24 cellular contexts compared by ENCODE assay signal in genomic region chr21:44529011-44529421, GRCh38. TPM values are rescaled to one million over a fixed set of nuclear protein-coding genes. Genes with fewer than 3 reads are reported as not detected.
"Had no signal": no experiment of that assay in that cellular context is flagged by ENCODE, and none has a peak within 500 bp of the region (broad histone marks: within the 10 kb centered on the region; RNA-seq: fewer than 3 reads in every experiment).

No MANE protein-coding gene starts in this region.

- H3K9me3 Mint-ChIP-seq: stimulated activated naive CD8-positive, alpha-beta T cell treated with anti-CD3 and anti-CD28 coated beads, Interleukin-15, Interleukin-2, amounts not matched to agents 100 ng/mL and 50 ng/mL, for 24 hours had no signal

- DNase-seq: activated CD4-positive, alpha-beta T cell treated with anti-CD3 and anti-CD28 coated beads, Interleukin-2, amount 50 U/mL, for 1 hour; activated gamma-delta T cell treated with Interleukin-2 at 50 U/mL for 16 hours; amygdala; central memory CD4-positive, alpha-beta T cell; effector CD4-positive, alpha-beta T cell; hippocampal formation; midbrain; retina; SIG-M5; stimulated activated CD4-positive, alpha-beta T cell treated with anti-CD3 and anti-CD28 coated beads, Interleukin-4, amount 100 ng/mL, for 4 hours; stimulated activated CD8-positive, alpha-beta memory T cell treated with anti-CD3 and anti-CD28 coated beads, Interleukin-4, amount 100 ng/mL, for 48 hours; testis had no signal

- ATAC-seq: body of pancreas, T-helper 17 cell had no signal

- H3K9me3 ChIP-seq: body of pancreas, esophagus muscularis mucosa, testis had no signal

- H3K4me3 Mint-ChIP-seq: activated naive CD8-positive, alpha-beta T cell; stimulated activated naive CD8-positive, alpha-beta T cell treated with anti-CD3 and anti-CD28 coated beads, Interleukin-15, Interleukin-2, amounts not matched to agents 100 ng/mL and 50 ng/mL, for 24 hours; T-helper 17 cell had no signal

- H3K27me3 ChIP-seq: body of pancreas, testis had no signal

- H3K27me3 Mint-ChIP-seq: activated naive CD8-positive, alpha-beta T cell; stimulated activated naive CD8-positive, alpha-beta T cell treated with anti-CD3 and anti-CD28 coated beads, Interleukin-15, Interleukin-2, amounts not matched to agents 100 ng/mL and 50 ng/mL, for 24 hours had no signal

- H3K27ac ChIP-seq: body of pancreas, coronary artery, esophagus muscularis mucosa, testis had no signal

- H3K4me1 ChIP-seq: body of pancreas, esophagus muscularis mucosa, testis had no signal

- H3K27ac Mint-ChIP-seq: activated naive CD8-positive, alpha-beta T cell; stimulated activated naive CD8-positive, alpha-beta T cell treated with anti-CD3 and anti-CD28 coated beads, Interleukin-15, Interleukin-2, amounts not matched to agents 100 ng/mL and 50 ng/mL, for 24 hours; T-helper 17 cell had no signal

- H3K4me2 ChIP-seq: smooth muscle cell had no signal

- H3K4me3 ChIP-seq: body of pancreas, coronary artery, esophagus muscularis mucosa, lung, smooth muscle cell, testis had no signal

- H3K36me3 Mint-ChIP-seq: activated naive CD8-positive, alpha-beta T cell had no signal

- H3K36me3 ChIP-seq: esophagus muscularis mucosa had no signal

RNA-seq across cellular contexts. Expression of gene KRTAP10-1, which starts 11.0 kb away (rescaled TPM):
- total RNA-seq: activated CD8-positive, alpha-beta memory T cell treated with anti-CD3 and anti-CD28 coated beads for 36 hours; body of pancreas; esophagus muscularis mucosa; kidney epithelial cell; lung; myocyte; smooth muscle cell; T-helper 17 cell; testis; ureter had no signal

RNA-seq across cellular contexts. Expression of gene KRTAP10-2, which starts 22.3 kb away (rescaled TPM):
- total RNA-seq: activated CD8-positive, alpha-beta memory T cell treated with anti-CD3 and anti-CD28 coated beads for 36 hours; body of pancreas; esophagus muscularis mucosa; kidney epithelial cell; lung; myocyte; smooth muscle cell; T-helper 17 cell; testis; ureter had no signal

RNA-seq across cellular contexts. Expression of gene KRTAP10-3, which starts 29.6 kb away (rescaled TPM):
- total RNA-seq: activated CD8-positive, alpha-beta memory T cell treated with anti-CD3 and anti-CD28 coated beads for 36 hours; body of pancreas; esophagus muscularis mucosa; kidney epithelial cell; lung; myocyte; smooth muscle cell; T-helper 17 cell; testis; ureter had no signal

RNA-seq across cellular contexts. Expression of gene KRTAP10-4, which starts 44.5 kb away (rescaled TPM):
- total RNA-seq: activated CD8-positive, alpha-beta memory T cell treated with anti-CD3 and anti-CD28 coated beads for 36 hours; body of pancreas; esophagus muscularis mucosa; kidney epithelial cell; lung; myocyte; smooth muscle cell; T-helper 17 cell; ureter had no signal

RNA-seq across cellular contexts. Expression of gene KRTAP10-5, which starts 51.4 kb away (rescaled TPM):
- total RNA-seq: activated CD8-positive, alpha-beta memory T cell treated with anti-CD3 and anti-CD28 coated beads for 36 hours; body of pancreas; esophagus muscularis mucosa; kidney epithelial cell; lung; myocyte; smooth muscle cell; T-helper 17 cell; testis; ureter had no signal
